In the genomic region with DNA sequence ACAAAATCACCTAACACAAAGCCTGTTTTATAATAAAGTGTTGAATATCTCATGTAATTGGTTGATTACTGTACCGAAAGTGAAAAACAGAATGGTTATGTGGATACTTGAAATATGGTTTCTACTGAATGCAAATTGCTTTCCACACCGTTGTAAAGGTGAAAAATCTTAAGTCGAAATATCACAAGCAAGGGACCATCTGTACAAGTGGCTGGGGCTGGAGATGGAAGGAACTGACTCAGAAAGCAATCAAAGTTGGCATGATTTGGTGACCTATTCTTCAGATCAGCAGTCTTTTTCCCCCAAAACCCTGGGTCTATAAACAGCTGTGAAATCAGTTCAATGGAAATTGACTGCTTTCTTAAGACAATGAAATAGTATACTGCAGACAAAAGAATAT, we compare ENCODE assay signal across 15 cellular contexts. TPM values are rescaled to one million over a fixed set of nuclear protein-coding genes. Genes with fewer than 3 reads are reported as not detected.
DNase-seq lines count a peak whose midpoint lies in the region; ATAC-seq and TF ChIP-seq lines count a peak whose summit lies in the region.
"Had no signal": no experiment of that assay in that cellular context is flagged by ENCODE, and none has a peak within 500 bp of the region (broad histone marks: within the 10 kb centered on the region; RNA-seq: fewer than 3 reads in every experiment).

No MANE protein-coding gene starts in this region.

- H3K4me3 Mint-ChIP-seq in T-helper 2 cell treated with Interferon-gamma antibody and Interleukin-4, amounts not matched to agents 5 μg/mL and 100 μg/mL, for 36 hours, result peak overlapping the region; percentile 48
- H3K4me3 Mint-ChIP-seq in activated naive CD8-positive, alpha-beta T cell, result peak overlapping the region; percentile 67
- peak overlapping the region in 3 of 10 donors; percentile 2 to 54 (median 21) for H3K4me3 Mint-ChIP-seq in naive thymus-derived CD8-positive, alpha-beta T cell

- peaks cover 46% of the 10 kb centered on the region for H3K36me3 Mint-ChIP-seq in T-helper 2 cell treated with Interferon-gamma antibody and Interleukin-4, amounts not matched to agents 5 μg/mL and 100 μg/mL, for 36 hours (ENCODE audit: low read depth)
- H3K36me3 Mint-ChIP-seq in activated naive CD8-positive, alpha-beta T cell, result peaks cover 7% of the 10 kb centered on the region
- peaks cover 0 to 38% (median 5%) of the 10 kb centered on the region in 3 donors for H3K36me3 Mint-ChIP-seq in naive thymus-derived CD8-positive, alpha-beta T cell
- H3K36me3 Mint-ChIP-seq: IgD-negative memory B cell had no signal

- CTCF ChIA-PET in HEK293 (lab: Yijun Ruan, JAX), result interaction anchor here (0.7 to 1.5 kb wide), 4 partner anchors 18 to 54 kb away, joined by 3 to 7 read pairs (median 4); a partner anchor contains a TSS

- H3K9me3 ChIP-seq in HEK293 (ENCODE audit: control insufficient read depth, insufficient read depth, low read depth, low read length), result no peaks in the 10 kb centered on the region
- H3K9me3 ChIP-seq in effector memory CD4-positive, alpha-beta T cell (ENCODE audit: control insufficient read depth, low read length), result no peaks in the 10 kb centered on the region
- H3K9me3 ChIP-seq: psoas muscle had no signal

- H3K4me1 Mint-ChIP-seq in T-helper 2 cell treated with Interferon-gamma antibody and Interleukin-4, amounts not matched to agents 5 μg/mL and 100 μg/mL, for 36 hours (ENCODE audit: low read depth), result peaks cover 32% of the 10 kb centered on the region
- H3K4me1 Mint-ChIP-seq in activated naive CD8-positive, alpha-beta T cell (ENCODE audit: low read depth), result peaks cover 44% of the 10 kb centered on the region
- H3K4me1 Mint-ChIP-seq in naive thymus-derived CD8-positive, alpha-beta T cell, result peaks cover 13 to 43% (median 17%) of the 10 kb centered on the region in 4 donors

- no peak overlapping the region for H3K27ac Mint-ChIP-seq in T-helper 2 cell treated with Interferon-gamma antibody and Interleukin-4, amounts not matched to agents 5 μg/mL and 100 μg/mL, for 36 hours
- H3K27ac Mint-ChIP-seq in activated naive CD8-positive, alpha-beta T cell, result peak overlapping the region; percentile 82
- H3K27ac Mint-ChIP-seq in naive thymus-derived CD8-positive, alpha-beta T cell, result peak overlapping the region in 6 of 10 donors; percentile 16 to 73 (median 24)

- TF ChIP-seq CTCF in HEK293 (tag by site-specific recombination; IDR thresholded peaks at IDR 0.05), result no peak

- no peak for DNase-seq in T-helper 2 cell treated with Interferon-gamma antibody and Interleukin-4, amounts not matched to agents 5 μg/mL and 100 μg/mL, for 36 hours (ENCODE audit: low spot score)
- DNase-seq in T-helper 2 cell, result no peak
- no peak for DNase-seq in naive thymus-derived CD8-positive, alpha-beta T cell
- DNase-seq in AML-193 (lab: John Stamatoyannopoulos, UW), result no peak
- no peak for DNase-seq in effector memory CD4-positive, alpha-beta T cell
- no peak for DNase-seq in NCI-H128 (lab: John Stamatoyannopoulos, UW; ENCODE audit: unreplicated experiment)
- DNase-seq: amygdala; kidney; psoas muscle; stimulated activated CD4-positive, alpha-beta T cell treated with anti-CD3 and anti-CD28 coated beads, Interleukin-12 subunit alpha, Interleukin-12 subunit beta, amount 100 ng/mL, for 4 hours had no signal

- peaks cover 8 to 34% of the 10 kb centered on the region in 2 experiments; a peak in 2 of 3 replicates for H3K36me3 ChIP-seq in HEK293 (ENCODE audit: control insufficient read depth in 2 of 2, insufficient read depth in 1 of 2, low read length in 2 of 2)
- peaks cover 10% of the 10 kb centered on the region for H3K36me3 ChIP-seq in effector memory CD4-positive, alpha-beta T cell (ENCODE audit: control insufficient read depth, insufficient read depth, low read length)

- no peak for ATAC-seq in naive thymus-derived CD8-positive, alpha-beta T cell
- ATAC-seq: esophagus mucosa, psoas muscle had no signal

- H3K27ac ChIP-seq in HEK293 (ENCODE audit: extremely low read depth, low read depth, low read length), result no peak overlapping the region
- H3K27ac ChIP-seq in effector memory CD4-positive, alpha-beta T cell (ENCODE audit: insufficient read depth, low read length, poor library complexity, severe bottlenecking), result no peak overlapping the region
- H3K27ac ChIP-seq: psoas muscle had no signal

- H3K27me3 ChIP-seq in effector memory CD4-positive, alpha-beta T cell (replicated peaks; ENCODE audit: control insufficient read depth, insufficient read depth, low read length, poor library complexity, severe bottlenecking), result no peaks in the 10 kb centered on the region

- POLR2A ChIA-PET in HEK293 (lab: Yijun Ruan, JAX), result interaction anchor here (0.8 to 1.6 kb wide), 4 partner anchors 10 to 83 kb away, joined by 3 to 5 read pairs (median 4); no protein-coding TSS in a partner anchor
- POLR2A ChIA-PET in naive thymus-derived CD8-positive, alpha-beta T cell (lab: Charles Lee), result interaction anchor here (1.0 kb wide), 1 partner anchor 22 kb away, joined by 3 read pairs; no protein-coding TSS in a partner anchor

- no peak overlapping the region for H3K4me3 ChIP-seq in HEK293 (ENCODE audit: low read depth, low read length)
- no peak overlapping the region for H3K4me3 ChIP-seq in effector memory CD4-positive, alpha-beta T cell (ENCODE audit: insufficient read depth, low read depth, low read length, poor library complexity, severe bottlenecking)
- H3K4me3 ChIP-seq: psoas muscle had no signal

- no peaks in the 10 kb centered on the region for H3K27me3 Mint-ChIP-seq in T-helper 2 cell treated with Interferon-gamma antibody and Interleukin-4, amounts not matched to agents 5 μg/mL and 100 μg/mL, for 36 hours (ENCODE audit: low read depth)
- H3K27me3 Mint-ChIP-seq in activated naive CD8-positive, alpha-beta T cell, result no peaks in the 10 kb centered on the region
- H3K27me3 Mint-ChIP-seq in naive thymus-derived CD8-positive, alpha-beta T cell, result no peaks in the 10 kb centered on the region
- H3K27me3 Mint-ChIP-seq: IgD-negative memory B cell had no signal

- no peaks in the 10 kb centered on the region for H3K9me3 Mint-ChIP-seq in T-helper 2 cell treated with Interferon-gamma antibody and Interleukin-4, amounts not matched to agents 5 μg/mL and 100 μg/mL, for 36 hours
- H3K9me3 Mint-ChIP-seq in activated naive CD8-positive, alpha-beta T cell (ENCODE audit: low read depth), result no peaks in the 10 kb centered on the region
- H3K9me3 Mint-ChIP-seq in naive thymus-derived CD8-positive, alpha-beta T cell, result no peaks in the 10 kb centered on the region
- H3K9me3 Mint-ChIP-seq: IgD-negative memory B cell had no signal

- peaks cover 11% of the 10 kb centered on the region for H3K4me1 ChIP-seq in HEK293 (ENCODE audit: control insufficient read depth, insufficient read depth, low read length)
- H3K4me1 ChIP-seq in effector memory CD4-positive, alpha-beta T cell (ENCODE audit: control insufficient read depth, insufficient read depth, low read length, poor library complexity, severe bottlenecking), result peaks cover 17% of the 10 kb centered on the region

TF ChIP-seq in HEK293, 187 proteins besides CTCF, POLR2A, EP300 and RAD21:
- peak; percentile 61; the same call in 1 of the 2 replicates for TF ChIP-seq ZNF146 (tag by site-specific recombination; IDR thresholded peaks at IDR 0.05)
- no peak for TF ChIP-seq OSR2 (tag by site-specific recombination; IDR thresholded peaks at IDR 0.05)
- TF ChIP-seq ZNF521 (tag by site-specific recombination; IDR thresholded peaks at IDR 0.05), result no peak

RNA-seq across cellular contexts. Expression of a gene that starts 3.6 kb away (rescaled TPM):
- 10 to 100 TPM; 66.6 to 70.5 TPM for total RNA-seq in naive thymus-derived CD8-positive, alpha-beta T cell
- 10 to 100 TPM; 23.7 to 34.4 (median 29.4) TPM for polyA plus RNA-seq in naive thymus-derived CD8-positive, alpha-beta T cell

RNA-seq across cellular contexts. Expression of a gene that starts 4.2 kb away (rescaled TPM):
- total RNA-seq in naive thymus-derived CD8-positive, alpha-beta T cell, result 1,000 to 10,000 TPM; 1,109 to 1,141 TPM
- polyA plus RNA-seq in naive thymus-derived CD8-positive, alpha-beta T cell, result 1,000 to 10,000 TPM in 1 of 3 donors, 100 to 1,000 TPM in 2; 932 to 1,177 (median 943) TPM

RNA-seq across cellular contexts. Expression of a gene that starts 24.4 kb away (rescaled TPM):
- total RNA-seq in naive thymus-derived CD8-positive, alpha-beta T cell, result not detected
- under 1 TPM in 1 of 3 donors, not detected in 2; 0.14 TPM for polyA plus RNA-seq in naive thymus-derived CD8-positive, alpha-beta T cell
- total RNA-seq: A172, esophagus mucosa had no signal

RNA-seq across cellular contexts. Expression of a gene that starts 48.6 kb away (rescaled TPM):
- total RNA-seq in naive thymus-derived CD8-positive, alpha-beta T cell, result 10 to 100 TPM; 79.0 to 83.5 TPM
- polyA plus RNA-seq in naive thymus-derived CD8-positive, alpha-beta T cell, result 100 to 1,000 TPM; 128 to 152 (median 132) TPM
